In genomic region chr19:35351441-35352176, GRCh38 we compare ENCODE assay signal across 1 cellular context.
TF ChIP-seq lines count a peak whose summit lies in the region.

No MANE protein-coding gene starts in this region.

TF ChIP-seq in GM12878, 131 proteins besides CTCF, POLR2A, EP300 and RAD21:
- TF ChIP-seq BCL3 (IDR thresholded peaks at IDR 0.05; ENCODE audit: borderline replicate concordance, insufficient read depth, low read depth, low read length, poor library complexity, severe bottlenecking) = no peak
- TF ChIP-seq IRF4 (IDR thresholded peaks at IDR 0.05; ENCODE audit: low read depth, low read length) = no peak
- no peak for TF ChIP-seq NBN (IDR thresholded peaks at IDR 0.05)
- no peak for TF ChIP-seq CBFB (IDR thresholded peaks at IDR 0.05; ENCODE audit: low read depth)
- no peak for TF ChIP-seq SIX5 (IDR thresholded peaks at IDR 0.05; ENCODE audit: low read depth, low read length, severe bottlenecking)
- no peak for TF ChIP-seq CEBPB (IDR thresholded peaks at IDR 0.05; ENCODE audit: borderline replicate concordance in 1 of 2, low read depth in 2 of 2, low read length in 2 of 2)
- TF ChIP-seq CHD1 (IDR thresholded peaks at IDR 0.05; ENCODE audit: low read depth, low read length) = no peak
- no peak for TF ChIP-seq CEBPZ (IDR thresholded peaks at IDR 0.05; ENCODE audit: low read depth, low read length)
